In the genomic region with DNA sequence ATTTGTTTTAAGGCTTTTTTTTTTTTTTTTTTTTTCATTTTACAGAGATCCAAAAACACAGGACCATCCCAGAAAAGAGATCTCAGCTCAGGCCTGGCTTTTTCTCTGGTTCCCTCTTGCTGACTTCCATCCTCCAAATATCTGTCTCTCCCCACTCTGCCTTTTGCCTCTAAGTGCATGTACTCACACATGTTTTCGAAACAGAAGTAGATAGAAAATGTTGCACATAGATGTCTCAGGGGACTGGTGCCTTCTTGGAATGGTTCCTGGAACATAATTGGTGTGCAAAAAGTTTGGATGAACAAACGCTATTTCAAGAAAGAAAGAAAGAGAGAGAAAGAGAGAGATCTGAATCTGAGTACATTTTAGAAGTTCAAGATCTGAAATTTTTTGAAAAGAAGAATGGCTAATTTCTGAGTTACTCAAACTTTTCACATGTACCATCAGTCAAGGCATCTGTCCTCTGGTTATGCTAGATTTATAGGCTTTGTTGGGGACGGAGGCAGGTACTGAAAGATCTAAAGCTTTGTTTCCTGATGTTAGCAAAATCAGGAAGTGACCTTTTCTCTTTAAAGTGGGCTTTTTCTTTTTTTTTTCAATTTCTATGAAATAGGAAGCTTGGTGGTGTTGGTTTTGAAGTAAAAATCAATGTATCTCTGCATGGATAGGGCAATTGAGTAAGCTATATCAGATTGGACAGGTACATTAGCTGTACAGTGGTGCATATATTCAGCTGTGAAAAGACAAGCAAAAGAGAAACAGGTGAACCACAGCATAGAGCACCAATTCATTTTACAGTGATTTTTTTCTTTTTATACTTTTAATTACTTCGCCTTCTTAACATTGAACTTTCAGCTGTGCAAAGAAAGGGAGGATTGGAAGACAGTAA, we compare ENCODE assay signal across 18 cellular contexts. TPM values are rescaled to one million over a fixed set of nuclear protein-coding genes. Genes with fewer than 3 reads are reported as not detected.
DNase-seq lines count a peak whose midpoint lies in the region; ATAC-seq and TF ChIP-seq lines count a peak whose summit lies in the region.
"Had no signal": no experiment of that assay in that cellular context is flagged by ENCODE, and none has a peak within 500 bp of the region (broad histone marks: within the 10 kb centered on the region; RNA-seq: fewer than 3 reads in every experiment).

No MANE protein-coding gene starts in this region.

- H3K4me3 Mint-ChIP-seq in CD4-positive, CD25-positive, alpha-beta regulatory T cell: peak overlapping the region in 3 of 4 donors; percentile 3 to 54 (median 52)
- H3K4me3 Mint-ChIP-seq: natural killer cell had no signal

- H3K9me2 ChIP-seq in OCI-LY7 (ENCODE audit: insufficient read depth, low read length) (no peaks in the 10 kb centered on the region), hepatocyte (replicated peaks; ENCODE audit: insufficient read depth) (no peaks in the 10 kb centered on the region)

- no peaks in the 10 kb centered on the region for H3K36me3 ChIP-seq in CD4-positive, CD25-positive, alpha-beta regulatory T cell (ENCODE audit: control insufficient read depth, insufficient read depth, low read length)
- H3K36me3 ChIP-seq in OCI-LY7 (ENCODE audit: insufficient read depth, low read length): no peaks in the 10 kb centered on the region
- no peaks in the 10 kb centered on the region for H3K36me3 ChIP-seq in hepatocyte (replicated peaks; ENCODE audit: insufficient read depth, low read depth)
- H3K36me3 ChIP-seq: colonic mucosa, HAP-1, left lung had no signal

- H3K27ac ChIP-seq in CD4-positive, CD25-positive, alpha-beta regulatory T cell (ENCODE audit: insufficient read depth, low read length, poor library complexity, severe bottlenecking): no peak overlapping the region
- H3K27ac ChIP-seq in OCI-LY7 (ENCODE audit: low read depth, low read length, poor library complexity, severe bottlenecking) (no peak overlapping the region), hepatocyte (no peak overlapping the region)
- H3K27ac ChIP-seq: colonic mucosa had no signal

- H3K4me1 Mint-ChIP-seq in CD4-positive, CD25-positive, alpha-beta regulatory T cell: peaks cover 0 to 20% (median 19%) of the 10 kb centered on the region in 4 donors

- no peak for TF ChIP-seq CTCF in OCI-LY7 (conservative IDR thresholded peaks at IDR 0.05; ENCODE audit: low read length)
- no peak for TF ChIP-seq CTCF in fibroblast of mammary gland (conservative IDR thresholded peaks at IDR 0.05; ENCODE audit: control insufficient read depth, insufficient read depth, low read depth, low read length)
- TF ChIP-seq CTCF in hepatocyte (IDR thresholded peaks at IDR 0.05; ENCODE audit: poor library complexity): no peak

- intact Hi-C loops in OCI-LY7 (cut with micrococcal nuclease; ENCODE audit: unreplicated experiment): no loop called here

- no peaks in the 10 kb centered on the region for H4K20me1 ChIP-seq in OCI-LY7 (ENCODE audit: insufficient read depth, low read length)
- no peaks in the 10 kb centered on the region for H4K20me1 ChIP-seq in hepatocyte (ENCODE audit: insufficient read depth, poor library complexity, severe bottlenecking)

- H3K4me3 ChIP-seq in CD4-positive, CD25-positive, alpha-beta regulatory T cell (ENCODE audit: low read depth, low read length): peak overlapping the region; percentile 28
- H3K4me3 ChIP-seq in OCI-LY7 (ENCODE audit: low read depth, low read length, poor library complexity, severe bottlenecking) (no peak overlapping the region), fibroblast of mammary gland (ENCODE audit: control insufficient read depth, low read depth, low read length) (no peak overlapping the region), hepatocyte (no peak overlapping the region)
- H3K4me3 ChIP-seq: colonic mucosa, HAP-1, left lung had no signal

- CTCF ChIA-PET in OCI-LY7 (lab: Charles Lee; ENCODE audit: unreplicated experiment): interaction anchor here (1.6 kb wide), 1 partner anchor 10 kb away, joined by 4 read pairs; no protein-coding TSS in a partner anchor
- CTCF ChIA-PET in HEK293T (lab: Yijun Ruan, JAX): no interaction called here

- WGBS in hepatocyte (ENCODE audit: low lambda C conversion rate, missing lambda C conversion rate): 74% methylated on average over 4 of the region's 4 CpGs

- H3K9me3 Mint-ChIP-seq in CD4-positive, CD25-positive, alpha-beta regulatory T cell: peaks cover 0 to 1% (median 0%) of the 10 kb centered on the region in 7 donors
- H3K9me3 Mint-ChIP-seq: natural killer cell had no signal

- peak in 1 of 2 donors; percentile 20 for ATAC-seq in CD4-positive, CD25-positive, alpha-beta regulatory T cell (ENCODE audit: low read depth in 2 of 2)
- ATAC-seq: left lung, natural killer cell had no signal

- H2AFZ ChIP-seq in OCI-LY7 (ENCODE audit: low read length) (peak overlapping the region; percentile 87), hepatocyte (no peak overlapping the region)

- H3K27me3 Mint-ChIP-seq in CD4-positive, CD25-positive, alpha-beta regulatory T cell: peaks cover 4% of the 10 kb centered on the region

- H3K9me3 ChIP-seq in CD4-positive, CD25-positive, alpha-beta regulatory T cell (ENCODE audit: control insufficient read depth in 2 of 2, low read length in 2 of 2): no peaks in the 10 kb centered on the region
- H3K9me3 ChIP-seq in OCI-LY7 (ENCODE audit: low read length): no peaks in the 10 kb centered on the region
- no peaks in the 10 kb centered on the region for H3K9me3 ChIP-seq in hepatocyte (ENCODE audit: low read depth)
- H3K9me3 ChIP-seq: colonic mucosa, HAP-1, left lung had no signal

- H3K79me2 ChIP-seq in OCI-LY7 (ENCODE audit: insufficient read depth, low read depth, low read length) (no peaks in the 10 kb centered on the region), hepatocyte (no peaks in the 10 kb centered on the region)

- no peaks in the 10 kb centered on the region for H3K27me3 ChIP-seq in CD4-positive, CD25-positive, alpha-beta regulatory T cell (ENCODE audit: control insufficient read depth, insufficient read depth, low read length)
- no peaks in the 10 kb centered on the region for H3K27me3 ChIP-seq in hepatocyte
- H3K27me3 ChIP-seq: colonic mucosa, left lung had no signal

- DNase-seq in AG08395 (ENCODE audit: low spot score): peak; percentile 31
- DNase-seq in CD4-positive, CD25-positive, alpha-beta regulatory T cell: peak in 1 of 3 donors; percentile 37
- DNase-seq in OCI-LY7 (ENCODE audit: low spot score): peak; percentile 51
- DNase-seq in fibroblast of mammary gland (ENCODE audit: low read depth): peak; percentile 81
- DNase-seq in hepatocyte (ENCODE audit: low spot score): no peak
- no peak for DNase-seq in COLO829 (ENCODE audit: low spot score)
- no peak for DNase-seq in HEK293T (ENCODE audit: extremely low spot score)
- DNase-seq: amygdala; colonic mucosa; KBM-7; left lung; natural killer cell; NCI-H187; NCI-H774; SHP77 treated with DMSO at 0.1 percent for 48 hours; stimulated activated CD4-positive, alpha-beta T cell treated with anti-CD3 and anti-CD28 coated beads, Interleukin-2, amount 100 ng/mL, for 24 hours had no signal

- POLR2A ChIA-PET in OCI-LY7 (lab: Charles Lee) (interaction anchor here (0.6 to 3.0 kb wide), 15 partner anchors 10 to 1363 kb away, joined by 3 to 27 read pairs (median 4); no protein-coding TSS in a partner anchor), HEK293T (lab: Yijun Ruan, JAX) (interaction anchor here (0.8 kb wide), 1 partner anchor 17 kb away, joined by 3 read pairs; no protein-coding TSS in a partner anchor)

- BruUV-seq in OCI-LY7 (replicated peaks; lab: Mats Ljungman, UMichigan): no TSS peak

- peak overlapping the region; percentile 45 for H3K4me2 ChIP-seq in OCI-LY7 (ENCODE audit: low read length)
- no peak overlapping the region for H3K4me2 ChIP-seq in hepatocyte

- no peaks in the 10 kb centered on the region for H3K36me3 Mint-ChIP-seq in CD4-positive, CD25-positive, alpha-beta regulatory T cell
- H3K36me3 Mint-ChIP-seq: natural killer cell had no signal

- peak overlapping the region in 2 of 3 donors; percentile 29 to 76 for H3K27ac Mint-ChIP-seq in CD4-positive, CD25-positive, alpha-beta regulatory T cell
- H3K27ac Mint-ChIP-seq: natural killer cell had no signal

- peaks cover 16% of the 10 kb centered on the region for H3K4me1 ChIP-seq in CD4-positive, CD25-positive, alpha-beta regulatory T cell (ENCODE audit: control insufficient read depth, insufficient read depth, low read length, poor library complexity, severe bottlenecking)
- peaks cover 13% of the 10 kb centered on the region for H3K4me1 ChIP-seq in OCI-LY7 (ENCODE audit: insufficient read depth, low read length, poor library complexity, severe bottlenecking)
- H3K4me1 ChIP-seq in hepatocyte (ENCODE audit: insufficient read depth): no peaks in the 10 kb centered on the region
- H3K4me1 ChIP-seq: colonic mucosa, HAP-1 had no signal

TF ChIP-seq in HEK293T, 16 proteins besides CTCF, POLR2A, EP300 and RAD21:
- no peak for TF ChIP-seq HDGF (IDR thresholded peaks at IDR 0.05; ENCODE audit: borderline replicate concordance)
- TF ChIP-seq ARNT (IDR thresholded peaks at IDR 0.05): no peak
- TF ChIP-seq SUZ12 (IDR thresholded peaks at IDR 0.05): no peak
- TF ChIP-seq SP1 (IDR thresholded peaks at IDR 0.05): no peak
- no peak for TF ChIP-seq FOXK2 (IDR thresholded peaks at IDR 0.05)
- TF ChIP-seq, protein P1, sequence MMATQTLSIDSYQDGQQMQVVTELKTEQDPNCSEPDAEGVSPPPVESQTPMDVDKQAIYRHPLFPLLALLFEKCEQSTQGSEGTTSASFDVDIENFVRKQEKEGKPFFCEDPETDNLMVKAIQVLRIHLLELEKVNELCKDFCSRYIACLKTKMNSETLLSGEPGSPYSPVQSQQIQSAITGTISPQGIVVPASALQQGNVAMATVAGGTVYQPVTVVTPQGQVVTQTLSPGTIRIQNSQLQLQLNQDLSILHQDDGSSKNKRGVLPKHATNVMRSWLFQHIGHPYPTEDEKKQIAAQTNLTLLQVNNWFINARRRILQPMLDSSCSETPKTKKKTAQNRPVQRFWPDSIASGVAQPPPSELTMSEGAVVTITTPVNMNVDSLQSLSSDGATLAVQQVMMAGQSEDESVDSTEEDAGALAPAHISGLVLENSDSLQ (IDR thresholded peaks at IDR 0.05): no peak
- TF ChIP-seq FOXM1 (IDR thresholded peaks at IDR 0.05; ENCODE audit: borderline replicate concordance): no peak
- no peak for TF ChIP-seq BHLHE40 (IDR thresholded peaks at IDR 0.05; ENCODE audit: borderline replicate concordance)
- TF ChIP-seq LEF1 (IDR thresholded peaks at IDR 0.05; ENCODE audit: borderline replicate concordance): no peak
- no peak for TF ChIP-seq NFRKB (IDR thresholded peaks at IDR 0.05)
- no peak for TF ChIP-seq FOXA1 (IDR thresholded peaks at IDR 0.05)
- TF ChIP-seq ZNF384 (IDR thresholded peaks at IDR 0.05): no peak
- TF ChIP-seq L3MBTL2 (conservative IDR thresholded peaks at IDR 0.05): no peak
- no peak for TF ChIP-seq CTBP1 (IDR thresholded peaks at IDR 0.05; ENCODE audit: borderline replicate concordance)
- no peak for TF ChIP-seq ELF4 (IDR thresholded peaks at IDR 0.05)
- TF ChIP-seq TARDBP (IDR thresholded peaks at IDR 0.05): no peak

RNA-seq across cellular contexts. Expression of a gene that starts 8.5 kb away (rescaled TPM):
- 47.3 TPM for total RNA-seq in CD4-positive, CD25-positive, alpha-beta regulatory T cell
- 10 to 100 TPM; 31.4 to 78.1 (median 50.7) TPM for polyA plus RNA-seq in CD4-positive, CD25-positive, alpha-beta regulatory T cell
- 27.7 and 28.4 TPM in 2 replicates for total RNA-seq in OCI-LY7 (2014; rRNA removed; shearing (Covaris generic))
- total RNA-seq in OCI-LY7 (2022) (50.3 and 53.1 TPM in 2 replicates), hepatocyte (not detected in 2 replicates)
- not detected in 2 replicates for polyA plus RNA-seq in hepatocyte
- total RNA-seq: epithelial cell of proximal tubule had no signal

Comparison
In these comparisons a context has a peak if more than half of its experiments do, and no peak if none do; other contexts are left out.
1. DNase-seq: peak in AG08395 (single experiment), OCI-LY7 (single experiment) and fibroblast of mammary gland (single experiment); none in hepatocyte (single experiment), COLO829 (single experiment) and HEK293T (single experiment).
2. RNA of a gene that starts 8.5 kb away (total RNA-seq): 27.7 to 53.1 TPM in OCI-LY7 and 47.3 TPM in CD4-positive, CD25-positive, alpha-beta regulatory T cell (single experiment); not detected in hepatocyte; every median in the first group is over 10 times any median in the second.